ENCODE assay signal across 27 cellular contexts in genomic region chr4:182224192-182224850, GRCh38. TPM values are rescaled to one million over a fixed set of nuclear protein-coding genes. Genes with fewer than 3 reads are reported as not detected.
"Had no signal": no experiment of that assay in that cellular context is flagged by ENCODE, and none has a peak within 500 bp of the region (broad histone marks: within the 10 kb centered on the region; RNA-seq: fewer than 3 reads in every experiment).

No MANE protein-coding gene starts in this region.

- H3K79me2 ChIP-seq: parathyroid adenoma had no signal

- H3K4me1 ChIP-seq: neural progenitor cell, parathyroid adenoma, psoas muscle, stomach, suprapubic skin, testis, tibial artery, transverse colon, upper lobe of left lung, vagina had no signal

- H3K27ac ChIP-seq: neural progenitor cell, ovary, parathyroid adenoma, psoas muscle, skin epidermis, stomach, suprapubic skin, testis, tibial artery, transverse colon, upper lobe of left lung, vagina had no signal

- H3K9me3 ChIP-seq: ovary, psoas muscle, stomach, suprapubic skin, testis, tibial artery, transverse colon, upper lobe of left lung, vagina had no signal

- ATAC-seq: naive thymus-derived CD4-positive, alpha-beta T cell; natural killer cell; psoas muscle; right cardiac atrium; sciatic nerve; stimulated activated effector memory CD8-positive, alpha-beta T cell treated with anti-CD3 and anti-CD28 coated beads, Interleukin-12 subunit alpha, Interleukin-12 subunit beta, amount 100 ng/mL, for 72 hours; stimulated activated naive B cell treated with anti-CD40 and anti-IgM and Interleukin-4, amounts not matched to agents 10 μg/mL and 1 μg/mL and 100 μg/mL, for 72 hours had no signal

- FAIRE-seq: urothelium cell line had no signal

- DNase-seq: naive thymus-derived CD4-positive, alpha-beta T cell; natural killer cell; occipital lobe; ovary; posterior cingulate gyrus; psoas muscle; right cardiac atrium; stimulated activated CD4-positive, alpha-beta T cell treated with anti-CD3 and anti-CD28 coated beads, Interleukin-15, amount 100 ng/mL, for 24 hours; stimulated activated CD4-positive, alpha-beta T cell treated with anti-CD3 and anti-CD28 coated beads, Interleukin-2, amount 100 ng/mL, for 24 hours; stimulated activated CD4-positive, alpha-beta T cell treated with anti-CD3 and anti-CD28 coated beads, Interleukin-2, amount 100 ng/mL, for 48 hours; stimulated activated CD4-positive, alpha-beta T cell treated with anti-CD3 and anti-CD28 coated beads, Interleukin-4, amount 100 ng/mL, for 24 hours; stimulated activated naive B cell treated with anti-CD40 and anti-IgM and Interleukin-4, amounts not matched to agents 10 μg/mL and 1 μg/mL and 100 μg/mL, for 72 hours; stimulated activated naive CD4-positive, alpha-beta T cell treated with Interleukin-2 at 50 U/mL for 16 hours; stomach; substantia nigra; testis; tibial artery; transverse colon; upper lobe of left lung had no signal

- H3K4me3 ChIP-seq: neural progenitor cell, ovary, psoas muscle, skin epidermis, stomach, suprapubic skin, testis, tibial artery, transverse colon, upper lobe of left lung, vagina had no signal

- H2AFZ ChIP-seq: neural progenitor cell, parathyroid adenoma had no signal

- H3K9ac ChIP-seq: neural progenitor cell, parathyroid adenoma had no signal

- H3K4me2 ChIP-seq: neural progenitor cell had no signal

- H3K36me3 ChIP-seq: neural progenitor cell, ovary, stomach, suprapubic skin, tibial artery, transverse colon, upper lobe of left lung, vagina had no signal

- H3K27me3 ChIP-seq: neural progenitor cell, ovary, stomach, suprapubic skin, testis, tibial artery, transverse colon, upper lobe of left lung, vagina had no signal

RNA-seq across cellular contexts. Expression of gene TENM3, which starts 18.9 kb away (rescaled TPM):
- total RNA-seq: naive thymus-derived CD4-positive, alpha-beta T cell; natural killer cell had no signal
- polyA plus RNA-seq: naive thymus-derived CD4-positive, alpha-beta T cell had no signal
